In genomic region chr1:21758614-21759013, GRCh38 we compare ENCODE assay signal across 21 cellular contexts. TPM values are rescaled to one million over a fixed set of nuclear protein-coding genes. Genes with fewer than 3 reads are reported as not detected.
DNase-seq lines count a peak whose midpoint lies in the region; ATAC-seq and TF ChIP-seq lines count a peak whose summit lies in the region.
"Had no signal": no experiment of that assay in that cellular context is flagged by ENCODE, and none has a peak within 500 bp of the region (broad histone marks: within the 10 kb centered on the region; RNA-seq: fewer than 3 reads in every experiment).

No MANE protein-coding gene starts in this region.

- H3K4me1 Mint-ChIP-seq in CD8-positive, alpha-beta T cell (ENCODE audit: low read depth) = peaks cover 38% of the 10 kb centered on the region
- H3K4me1 Mint-ChIP-seq in T-helper 17 cell (peaks cover 23% of the 10 kb centered on the region), memory B cell (peaks cover 18% of the 10 kb centered on the region), progenitor cell of endocrine pancreas (ENCODE audit: low read depth) (peaks cover 2% of the 10 kb centered on the region)

- intact Hi-C loops in CD8-positive, alpha-beta T cell (cut with DNase I, micrococcal nuclease) = no loop called here

- no peak overlapping the region for H3K4me3 Mint-ChIP-seq in CD8-positive, alpha-beta T cell
- H3K4me3 Mint-ChIP-seq in T-helper 17 cell (no peak overlapping the region), memory B cell (no peak overlapping the region), progenitor cell of endocrine pancreas (ENCODE audit: low read depth) (no peak overlapping the region)
- H3K4me3 Mint-ChIP-seq: CD4-positive, alpha-beta T cell had no signal

- no peak for TF ChIP-seq CTCF in CD8-positive, alpha-beta T cell (IDR thresholded peaks at IDR 0.05)
- TF ChIP-seq CTCF in progenitor cell of endocrine pancreas (IDR thresholded peaks at IDR 0.05; ENCODE audit: unreplicated experiment) = no peak

- no peaks in the 10 kb centered on the region for H3K4me1 ChIP-seq in CD8-positive, alpha-beta T cell (ENCODE audit: insufficient read depth, low read length)

- H3K36me3 ChIP-seq in CD8-positive, alpha-beta T cell (ENCODE audit: insufficient read depth, low read length) = peaks cover 16% of the 10 kb centered on the region

- peaks cover 34% of the 10 kb centered on the region for H3K36me3 Mint-ChIP-seq in CD8-positive, alpha-beta T cell
- H3K36me3 Mint-ChIP-seq in T-helper 17 cell (ENCODE audit: low read depth) (peaks cover 2% of the 10 kb centered on the region), memory B cell (peaks cover 3% of the 10 kb centered on the region), progenitor cell of endocrine pancreas (ENCODE audit: insufficient read depth) (peaks cover 5% of the 10 kb centered on the region)

- DNase-seq in CD8-positive, alpha-beta T cell = no peak
- DNase-seq in T-helper 17 cell = no peak
- no peak for DNase-seq in memory B cell (ENCODE audit: low spot score in 2 of 2)
- DNase-seq in progenitor cell of endocrine pancreas (ENCODE audit: low spot score, unreplicated experiment) = no peak
- no peak for DNase-seq in KBM-7
- no peak for DNase-seq in activated naive CD4-positive, alpha-beta T cell (lab: John Stamatoyannopoulos, UW)
- no peak for DNase-seq in stimulated activated CD4-positive, alpha-beta T cell treated with anti-CD3 and anti-CD28 coated beads, Interleukin-12 subunit alpha, Interleukin-12 subunit beta, amount 100 ng/mL, for 4 hours
- no peak for DNase-seq in GM19240 (ENCODE audit: insufficient read length, low spot score)
- DNase-seq: ACHN; CD4-positive, alpha-beta T cell; DMS153; DMS79; GDM1; GM23248; Kasumi-1; KG1 had no signal

- no peak overlapping the region for H3K27ac ChIP-seq in CD8-positive, alpha-beta T cell (ENCODE audit: low read depth, low read length)
- H3K27ac ChIP-seq: GM23248, HL-60 had no signal

- POLR2A ChIA-PET in CD8-positive, alpha-beta T cell (lab: Charles Lee) = no interaction called here

- CTCF ChIA-PET in CD8-positive, alpha-beta T cell (lab: Charles Lee) = no interaction called here

- ATAC-seq in CD8-positive, alpha-beta T cell = no peak
- ATAC-seq in T-helper 17 cell (no peak), memory B cell (ENCODE audit: low read depth) (no peak)

- no peaks in the 10 kb centered on the region for H3K27me3 Mint-ChIP-seq in CD8-positive, alpha-beta T cell (ENCODE audit: low read depth)
- H3K27me3 Mint-ChIP-seq in T-helper 17 cell (no peaks in the 10 kb centered on the region), memory B cell (no peaks in the 10 kb centered on the region), progenitor cell of endocrine pancreas (no peaks in the 10 kb centered on the region)
- H3K27me3 Mint-ChIP-seq: CD4-positive, alpha-beta T cell had no signal

- peak overlapping the region; percentile 37 for H3K27ac Mint-ChIP-seq in CD8-positive, alpha-beta T cell
- peak overlapping the region; percentile 1 for H3K27ac Mint-ChIP-seq in T-helper 17 cell
- H3K27ac Mint-ChIP-seq in memory B cell = peak overlapping the region; percentile 55
- H3K27ac Mint-ChIP-seq in progenitor cell of endocrine pancreas = peak overlapping the region; percentile 45

- H3K9me3 Mint-ChIP-seq in CD8-positive, alpha-beta T cell = no peaks in the 10 kb centered on the region
- no peaks in the 10 kb centered on the region for H3K9me3 Mint-ChIP-seq in memory B cell
- H3K9me3 Mint-ChIP-seq in progenitor cell of endocrine pancreas (ENCODE audit: low read depth) = no peaks in the 10 kb centered on the region
- H3K9me3 Mint-ChIP-seq: CD4-positive, alpha-beta T cell had no signal

- no peaks in the 10 kb centered on the region for H3K9me3 ChIP-seq in CD8-positive, alpha-beta T cell (ENCODE audit: low read length)
- no peaks in the 10 kb centered on the region for H3K9me3 ChIP-seq in T-helper 17 cell (ENCODE audit: control insufficient read depth, low read length, poor library complexity, severe bottlenecking)
- H3K9me3 ChIP-seq: HAP-1 had no signal

- no peaks in the 10 kb centered on the region for H3K27me3 ChIP-seq in CD8-positive, alpha-beta T cell (ENCODE audit: insufficient read depth, low read length)

- in situ Hi-C loops in KBM-7 (cut with MboI; ENCODE audit: low pct_unique_long_range_greater_than_20kb, low sequenced_read_pairs) = no loop called here

- no peak overlapping the region for H3K4me3 ChIP-seq in CD8-positive, alpha-beta T cell (ENCODE audit: low read depth, low read length)
- H3K4me3 ChIP-seq: GM23248, HAP-1 had no signal

RNA-seq across cellular contexts. Expression of gene USP48, which starts 24.3 kb away (rescaled TPM):
- 10 to 100 TPM; 58.7 to 68.3 TPM for total RNA-seq in CD8-positive, alpha-beta T cell
- 10 to 100 TPM; 84.3 to 93.3 TPM for total RNA-seq in T-helper 17 cell
- total RNA-seq in progenitor cell of endocrine pancreas = 77.3 and 84.9 TPM in 2 replicates

RNA-seq across cellular contexts. Expression of gene LDLRAD2, which starts 53.5 kb away (rescaled TPM):
- not detected for total RNA-seq in CD8-positive, alpha-beta T cell
- total RNA-seq in T-helper 17 cell (not detected), progenitor cell of endocrine pancreas (0.55 and 0.77 TPM in 2 replicates)
- total RNA-seq: CD4-positive, alpha-beta T cell; Daoy; GM23248; H4; HT1080 had no signal

Comparison
In these comparisons a context has a peak if more than half of its experiments do, and no peak if none do; other contexts are left out.
1. H3K27ac Mint-ChIP-seq: peak in every context shown above with its lines; median percentile 55 in memory B cell; 45 in progenitor cell of endocrine pancreas; 37 in CD8-positive, alpha-beta T cell; 1 in T-helper 17 cell.